In genomic region chr2:27379383-27379839, GRCh38 we compare ENCODE assay signal across 8 cellular contexts. TPM values are rescaled to one million over a fixed set of nuclear protein-coding genes. Genes with fewer than 3 reads are reported as not detected.
DNase-seq lines count a peak whose midpoint lies in the region; ATAC-seq and TF ChIP-seq lines count a peak whose summit lies in the region.

No MANE protein-coding gene starts in this region.

- POLR2A ChIA-PET in activated CD8-positive, alpha-beta T cell treated with anti-CD3 and anti-CD28 coated beads for 36 hours (lab: Charles Lee), result interaction anchor here (1.1 to 4.8 kb wide), 12 partner anchors 9 to 67 kb away, joined by 3 to 59 read pairs (median 4); partner anchors contain the start of genes EIF2B4, GTF3C2, NRBP1 and PPM1G

- no peak overlapping the region for H3K27ac ChIP-seq in iPS-18a (ENCODE audit: low read length)
- H3K27ac ChIP-seq in stomach smooth muscle (ENCODE audit: low read length), result peak overlapping the region; percentile 80

- CTCF ChIA-PET in activated CD8-positive, alpha-beta T cell treated with anti-CD3 and anti-CD28 coated beads for 36 hours (lab: Charles Lee), result interaction anchor here (1.0 to 1.8 kb wide), 6 partner anchors 8 to 304 kb away, joined by 4 to 10 read pairs (median 5); partner anchors contain the start of genes EIF2B4, NRBP1 and SNX17

- peak overlapping the region; percentile 90 for H3K27ac Mint-ChIP-seq in activated CD8-positive, alpha-beta T cell treated with anti-CD3 and anti-CD28 coated beads for 36 hours

- H3K36me3 ChIP-seq in iPS-18a (ENCODE audit: control insufficient read depth, low read depth, low read length), result peaks cover 62% of the 10 kb centered on the region
- H3K36me3 ChIP-seq in stomach smooth muscle (ENCODE audit: control insufficient read depth in 2 of 2, insufficient read depth in 2 of 2, low read length in 2 of 2), result peaks cover 37 to 58% of the 10 kb centered on the region in 2 donors

- peaks cover 8% of the 10 kb centered on the region for H3K4me1 ChIP-seq in iPS-18a (ENCODE audit: control insufficient read depth, low read depth, low read length)
- H3K4me1 ChIP-seq in stomach smooth muscle (ENCODE audit: control insufficient read depth, insufficient read depth, low read length), result peaks cover 21% of the 10 kb centered on the region

- peaks cover 24% of the 10 kb centered on the region for H3K4me1 Mint-ChIP-seq in activated CD8-positive, alpha-beta T cell treated with anti-CD3 and anti-CD28 coated beads for 36 hours (ENCODE audit: low read depth)

- H3K36me3 Mint-ChIP-seq in activated CD8-positive, alpha-beta T cell treated with anti-CD3 and anti-CD28 coated beads for 36 hours (ENCODE audit: low read depth), result peaks cover 72% of the 10 kb centered on the region

- no peaks in the 10 kb centered on the region for H3K9me3 Mint-ChIP-seq in activated CD8-positive, alpha-beta T cell treated with anti-CD3 and anti-CD28 coated beads for 36 hours

- ATAC-seq in activated CD8-positive, alpha-beta T cell treated with anti-CD3 and anti-CD28 coated beads for 36 hours, result no peak
- ATAC-seq in left colon (no peak), GM21576 (IDR thresholded peaks at IDR 0.05; ENCODE audit: unreplicated experiment) (no peak)

- peak overlapping the region; percentile 73 for H3K4me3 ChIP-seq in iPS-18a (ENCODE audit: low read length)
- H3K4me3 ChIP-seq in stomach smooth muscle (ENCODE audit: low read length in 2 of 2), result peak overlapping the region; percentile 65 to 83

- intact Hi-C loops in activated CD8-positive, alpha-beta T cell treated with anti-CD3 and anti-CD28 coated beads for 36 hours (cut with micrococcal nuclease), result no loop called here
- intact Hi-C loops in left colon (cut with DNase I, micrococcal nuclease), result no loop called here

- DNase-seq in SIG-M5 treated with dmso at 0.1 percent for 504 hours (lab: John Stamatoyannopoulos, UW; ENCODE audit: unreplicated experiment) (peak; percentile 30), SIG-M5 (lab: John Stamatoyannopoulos, UW) (no peak), left colon (no peak), globus pallidus (ENCODE audit: low spot score) (no peak)
- DNase-seq in activated CD8-positive, alpha-beta T cell treated with anti-CD3 and anti-CD28 coated beads for 36 hours, result no peak

- no peaks in the 10 kb centered on the region for H3K27me3 Mint-ChIP-seq in activated CD8-positive, alpha-beta T cell treated with anti-CD3 and anti-CD28 coated beads for 36 hours

- H3K9me3 ChIP-seq in iPS-18a (ENCODE audit: control insufficient read depth, low read depth, low read length) (no peaks in the 10 kb centered on the region), stomach smooth muscle (ENCODE audit: control insufficient read depth in 2 of 2, low read length in 2 of 2) (no peaks in the 10 kb centered on the region)

- H3K4me3 Mint-ChIP-seq in activated CD8-positive, alpha-beta T cell treated with anti-CD3 and anti-CD28 coated beads for 36 hours, result peak overlapping the region; percentile 81

- peak overlapping the region; percentile 80 for H3K9ac ChIP-seq in iPS-18a (ENCODE audit: low read length)
- H3K9ac ChIP-seq in stomach smooth muscle (ENCODE audit: low read length in 2 of 2), result peak overlapping the region; percentile 22 to 75

- H3K27me3 ChIP-seq in iPS-18a (ENCODE audit: control insufficient read depth, insufficient read depth, low read length) (no peaks in the 10 kb centered on the region), stomach smooth muscle (ENCODE audit: control insufficient read depth in 1 of 2, insufficient read depth in 2 of 2, low read length in 2 of 2) (no peaks in the 10 kb centered on the region)

- TF ChIP-seq CTCF in activated CD8-positive, alpha-beta T cell treated with anti-CD3 and anti-CD28 coated beads for 36 hours (IDR thresholded peaks at IDR 0.05), result no peak

RNA-seq across cellular contexts. Expression of gene ZNF513, which starts 1.1 kb away (rescaled TPM):
- 1 to 10 TPM; 6.8 to 7.2 TPM for total RNA-seq in activated CD8-positive, alpha-beta T cell treated with anti-CD3 and anti-CD28 coated beads for 36 hours
- 10 to 100 TPM; 24.9 to 27.4 TPM for total RNA-seq in left colon

RNA-seq across cellular contexts. Expression of gene SNX17, which starts 9.0 kb away (rescaled TPM):
- total RNA-seq in activated CD8-positive, alpha-beta T cell treated with anti-CD3 and anti-CD28 coated beads for 36 hours, result 10 to 100 TPM; 74.5 to 82.3 TPM
- 10 to 100 TPM; 85.2 to 85.5 TPM for total RNA-seq in left colon

RNA-seq across cellular contexts. Expression of gene EIF2B4, which starts 9.3 kb away (rescaled TPM):
- 10 to 100 TPM; 29.2 to 30.4 TPM for total RNA-seq in activated CD8-positive, alpha-beta T cell treated with anti-CD3 and anti-CD28 coated beads for 36 hours
- total RNA-seq in left colon, result 10 to 100 TPM; 33.2 to 36.6 TPM

RNA-seq across cellular contexts. Expression of gene GTF3C2, which starts 22.8 kb away (rescaled TPM):
- total RNA-seq in activated CD8-positive, alpha-beta T cell treated with anti-CD3 and anti-CD28 coated beads for 36 hours, result 10 to 100 TPM; 57.6 to 63.6 TPM
- total RNA-seq in left colon, result 10 to 100 TPM; 50.6 to 62.5 TPM

RNA-seq across cellular contexts. Expression of gene PPM1G, which starts 30.0 kb away (rescaled TPM):
- total RNA-seq in activated CD8-positive, alpha-beta T cell treated with anti-CD3 and anti-CD28 coated beads for 36 hours, result 100 to 1,000 TPM; 138 to 142 TPM
- 10 to 100 TPM; 50.9 to 73.4 TPM for total RNA-seq in left colon
